In genomic region chr16:57533618-57534336, GRCh38 we compare ENCODE assay signal across 8 cellular contexts. TPM values are rescaled to one million over a fixed set of nuclear protein-coding genes. Genes with fewer than 3 reads are reported as not detected.
DNase-seq lines count a peak whose midpoint lies in the region; ATAC-seq lines count a peak whose summit lies in the region.

No MANE protein-coding gene starts in this region.

- H2AFZ ChIP-seq in Karpas-422 (ENCODE audit: low read length): no peak overlapping the region

- H3K9me2 ChIP-seq in Karpas-422 (replicated peaks; ENCODE audit: insufficient read depth, low read length): no peaks in the 10 kb centered on the region

- H3K4me1 ChIP-seq in Karpas-422 (ENCODE audit: low read length) (peaks cover 81% of the 10 kb centered on the region), adipocyte (ENCODE audit: control insufficient read depth, insufficient read depth, low read length) (peaks cover 10% of the 10 kb centered on the region)

- peak overlapping the region; percentile 70 for H3K27ac ChIP-seq in Karpas-422 (ENCODE audit: low read length)

- ATAC-seq in HG02571 (IDR thresholded peaks at IDR 0.05; ENCODE audit: unreplicated experiment) (no peak), GM19395 (IDR thresholded peaks at IDR 0.05; ENCODE audit: unreplicated experiment) (no peak)

- H3K9ac ChIP-seq in Karpas-422 (ENCODE audit: low read length) (peak overlapping the region; percentile 71), adipocyte (ENCODE audit: low read length) (no peak overlapping the region)

- H4K20me1 ChIP-seq in Karpas-422 (ENCODE audit: insufficient read depth, low read depth, low read length): no peaks in the 10 kb centered on the region

- peaks cover 36% of the 10 kb centered on the region for H3K79me2 ChIP-seq in Karpas-422 (ENCODE audit: low read length)

- H3K9me3 ChIP-seq in Karpas-422 (ENCODE audit: low read length) (no peaks in the 10 kb centered on the region), adipocyte (ENCODE audit: control insufficient read depth, low read length) (no peaks in the 10 kb centered on the region)

- H3K4me2 ChIP-seq in Karpas-422 (ENCODE audit: low read depth, low read length, poor library complexity, severe bottlenecking): peak overlapping the region; percentile 75

- peak overlapping the region; percentile 62 for H3K4me3 ChIP-seq in Karpas-422 (ENCODE audit: low read length)
- no peak overlapping the region for H3K4me3 ChIP-seq in adipocyte (ENCODE audit: low read length)

- H3K27me3 ChIP-seq in Karpas-422 (ENCODE audit: low read length) (no peaks in the 10 kb centered on the region), adipocyte (replicated peaks; ENCODE audit: control insufficient read depth, insufficient read depth, low read length) (no peaks in the 10 kb centered on the region)

- H3K36me3 ChIP-seq in Karpas-422 (ENCODE audit: insufficient read depth, low read length) (no peaks in the 10 kb centered on the region), adipocyte (ENCODE audit: control insufficient read depth, insufficient read depth, low read length, severe bottlenecking) (no peaks in the 10 kb centered on the region)

- DNase-seq in AG20443 (ENCODE audit: low spot score) (peak; percentile 19), Karpas-422 (peak; percentile 62), adipocyte (ENCODE audit: low read depth) (peak; percentile 38), mesenteric fat pad (ENCODE audit: low spot score) (peak; percentile 88), COR-L47 (lab: John Stamatoyannopoulos, UW) (no peak)
- DNase-seq in NK-92 treated with Interleukin-12 subunit alpha and Interleukin-12 subunit beta, amount 100 ng/mL, for 24 hours (lab: John Stamatoyannopoulos, UW): no peak

RNA-seq across cellular contexts. Expression of gene CCDC102A, which starts 2.6 kb away (rescaled TPM):
- 5.9 and 25.7 TPM in 2 replicates for total RNA-seq in Karpas-422 (2014; rRNA removed; shearing (Covaris generic); ENCODE audit: low replicate concordance)
- 5.0 TPM for total RNA-seq in mesenteric fat pad

RNA-seq across cellular contexts. Expression of gene ADGRG5, which starts 8.7 kb away (rescaled TPM):
- total RNA-seq in Karpas-422 (2014; rRNA removed; shearing (Covaris generic); ENCODE audit: low replicate concordance): 2.9 and 3.0 TPM in 2 replicates
- 0.10 TPM for total RNA-seq in mesenteric fat pad

RNA-seq across cellular contexts. Expression of gene DOK4, which starts 47.5 kb away (rescaled TPM):
- total RNA-seq in Karpas-422 (2014; rRNA removed; shearing (Covaris generic); ENCODE audit: low replicate concordance): 3.2 and 3.4 TPM in 2 replicates
- total RNA-seq in mesenteric fat pad: 7.3 TPM

Comparison
In these comparisons a context has a peak if more than half of its experiments do, and no peak if none do; other contexts are left out.
1. DNase-seq: peak in AG20443 (single experiment), Karpas-422 (single experiment), adipocyte (single experiment) and mesenteric fat pad (single experiment); none in NK-92 treated with Interleukin-12 subunit alpha and Interleukin-12 subunit beta, amount 100 ng/mL, for 24 hours (single experiment) and COR-L47 (single experiment).